Comparison of ENCODE assay signal across 8 cellular contexts in the genomic region with DNA sequence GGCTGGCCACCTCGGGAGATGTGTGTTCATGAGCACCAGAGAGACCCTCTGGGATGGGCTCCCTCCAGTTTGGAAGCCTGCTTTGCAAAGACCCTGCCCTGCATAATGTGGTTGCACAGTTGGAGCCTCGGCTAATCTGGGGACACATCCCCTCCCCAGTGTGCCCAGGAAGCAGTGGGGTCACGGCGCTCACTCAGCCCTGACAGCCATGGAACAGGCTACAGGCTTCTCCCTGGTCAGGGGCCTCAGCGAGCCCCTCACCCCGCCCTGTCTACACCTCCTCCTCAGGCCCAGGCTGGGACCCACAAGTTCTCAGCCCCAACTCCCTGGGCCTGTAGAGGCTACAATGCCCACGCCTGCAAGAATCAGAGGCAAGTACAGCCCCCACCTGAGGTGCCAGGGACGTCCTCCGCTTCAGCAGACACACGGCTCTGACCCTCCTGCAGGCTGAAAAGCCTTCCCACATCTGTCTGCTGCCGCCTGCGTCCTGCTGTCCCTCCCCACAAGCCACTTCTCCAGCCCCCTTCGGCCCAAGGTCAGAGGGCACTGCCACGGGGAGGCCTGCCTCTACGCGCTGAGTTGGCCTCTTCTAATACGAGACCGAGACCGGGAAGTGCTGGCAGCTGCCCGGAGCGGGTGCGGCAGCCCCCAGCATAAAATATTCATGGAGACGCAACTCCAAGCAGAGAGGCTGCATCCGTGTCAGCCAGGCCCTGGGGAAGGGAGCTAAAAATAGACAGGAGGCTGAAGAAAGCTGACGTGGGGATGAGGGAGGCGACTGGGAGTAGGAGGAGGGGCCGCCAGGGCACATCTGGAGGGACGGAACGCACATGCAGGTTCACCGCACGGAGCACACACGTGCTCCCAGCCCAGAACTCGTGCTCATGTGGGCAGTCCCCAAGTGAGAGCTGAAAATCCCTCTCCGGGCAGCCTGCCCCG. TPM values are rescaled to one million over a fixed set of nuclear protein-coding genes. Genes with fewer than 3 reads are reported as not detected.
DNase-seq lines count a peak whose midpoint lies in the region; ATAC-seq lines count a peak whose summit lies in the region.

No MANE protein-coding gene starts in this region.

- ATAC-seq in left cardiac atrium: peak; percentile 73 to 88

- intact Hi-C loops in left cardiac atrium (cut with DNase I): no loop called here

- DNase-seq in EL (peak; percentile 51), amniotic stem cell (lab: John Stamatoyannopoulos, UW) (peak; percentile 32), left cardiac atrium (peak; percentile 66), retina (peak; percentile 86), NCI-H1930 (lab: John Stamatoyannopoulos, UW) (no peak), KG1 (lab: John Stamatoyannopoulos, UW) (no peak), NCI-H2196 treated with DMSO at 0.1 percent for 48 hours (lab: John Stamatoyannopoulos, UW; ENCODE audit: unreplicated experiment) (no peak), cortex of kidney (lab: John Stamatoyannopoulos, UW) (no peak)

RNA-seq across cellular contexts. Expression of a gene that starts 15.2 kb away (rescaled TPM):
- 10 to 100 TPM in 1 of 2 donors, 1 to 10 TPM in 1; 9.7 to 10.5 TPM for total RNA-seq in left cardiac atrium

RNA-seq across cellular contexts. Expression of a gene that starts 32.1 kb away (rescaled TPM):
- not detected for total RNA-seq in left cardiac atrium

RNA-seq across cellular contexts. Expression of a gene that starts 40.3 kb away (rescaled TPM):
- 10 to 100 TPM; 56.9 to 61.1 TPM for total RNA-seq in left cardiac atrium

Comparison
In these comparisons a context has a peak if more than half of its experiments do, and no peak if none do; other contexts are left out.
1. DNase-seq: peak in EL (single experiment), amniotic stem cell (single experiment), left cardiac atrium (single experiment) and retina (single experiment); none in NCI-H1930 (0 of 2), KG1 (single experiment), NCI-H2196 treated with DMSO at 0.1 percent for 48 hours (single experiment) and cortex of kidney (single experiment).